Comparison of ENCODE assay signal across 7 cellular contexts in genomic region chr12:121579190-121579791, GRCh38. TPM values are rescaled to one million over a fixed set of nuclear protein-coding genes. Genes with fewer than 3 reads are reported as not detected.
A peak's percentile ranks its signal among the peaks of the same experiment; 100 is the strongest.
DNase-seq lines count a peak whose midpoint lies in the region; ATAC-seq, FAIRE-seq and TF ChIP-seq lines count a peak whose summit lies in the region.

No MANE protein-coding gene starts in this region.

- ATAC-seq in right cardiac atrium, result peak in 1 of 2 donors; percentile 11
- peak; percentile 6 for ATAC-seq in sciatic nerve
- no peak for ATAC-seq in HG03432 (IDR thresholded peaks at IDR 0.05; ENCODE audit: unreplicated experiment)

- intact Hi-C loops in right cardiac atrium (cut with DNase I), result no loop called here
- intact Hi-C loops in sciatic nerve (cut with DNase I), result no loop called here

- DNase-seq in GM12892 (ENCODE audit: insufficient read length), result peak; percentile 56
- peak; percentile 38 for DNase-seq in OCI-M1 (lab: John Stamatoyannopoulos, UW)
- DNase-seq in activated naive CD8-positive, alpha-beta T cell treated with anti-CD3 and anti-CD28 coated beads, Interleukin-2, amount 50 U/mL, for 16 hours (ENCODE audit: low read depth, low spot score), result peak; percentile 5
- DNase-seq in right cardiac atrium, result peak in 2 of 3 donors; percentile 68 to 78
- peak; percentile 77 for DNase-seq in sciatic nerve (ENCODE audit: low spot score)
- DNase-seq in SKM-1 (lab: John Stamatoyannopoulos, UW; ENCODE audit: unreplicated experiment), result no peak

- H3K27me3 ChIP-seq in right cardiac atrium (ENCODE audit: control insufficient read depth, insufficient read depth), result no peaks in the 10 kb centered on the region

- H3K27ac ChIP-seq in right cardiac atrium (ENCODE audit: low read length), result no peak overlapping the region

- WGBS in right cardiac atrium, result under 1% methylated on average over 53 of the region's 53 CpGs

- H3K9me3 ChIP-seq in right cardiac atrium (ENCODE audit: control insufficient read depth, low read length), result no peaks in the 10 kb centered on the region

- FAIRE-seq in GM12892 (lab: Jason Lieb, UNC), result no peak

- no peak for TF ChIP-seq POLR2A in GM12892 (IDR thresholded peaks at IDR 0.05; ENCODE audit: low read depth, low read length)

- H3K4me1 ChIP-seq in right cardiac atrium (ENCODE audit: control insufficient read depth, insufficient read depth, low read length), result peaks cover 9% of the 10 kb centered on the region

- peak overlapping the region; percentile 98 for H3K4me3 ChIP-seq in right cardiac atrium (ENCODE audit: low read length)

RNA-seq across cellular contexts. Expression of gene KDM2B, which starts 1.5 kb away (rescaled TPM):
- polyA plus RNA-seq in GM12892 (2012; ENCODE audit: missing spikeins), result 76.6 TPM
- total RNA-seq in right cardiac atrium (10 to 100 TPM; 11.8 to 16.0 (median 13.1) TPM), sciatic nerve (22.9 TPM)
- 6.1 TPM for polyA plus RNA-seq in right cardiac atrium

RNA-seq across cellular contexts. Expression of gene ORAI1, which starts 47.0 kb away (rescaled TPM):
- 9.5 TPM for polyA plus RNA-seq in GM12892 (2012; ENCODE audit: missing spikeins)
- total RNA-seq in right cardiac atrium, result 1 to 10 TPM; 7.0 to 9.4 (median 8.4) TPM
- 6.9 TPM for polyA plus RNA-seq in right cardiac atrium
- total RNA-seq in sciatic nerve, result 14.0 TPM
